Comparison of ENCODE assay signal across 19 cellular contexts in the genomic region with DNA sequence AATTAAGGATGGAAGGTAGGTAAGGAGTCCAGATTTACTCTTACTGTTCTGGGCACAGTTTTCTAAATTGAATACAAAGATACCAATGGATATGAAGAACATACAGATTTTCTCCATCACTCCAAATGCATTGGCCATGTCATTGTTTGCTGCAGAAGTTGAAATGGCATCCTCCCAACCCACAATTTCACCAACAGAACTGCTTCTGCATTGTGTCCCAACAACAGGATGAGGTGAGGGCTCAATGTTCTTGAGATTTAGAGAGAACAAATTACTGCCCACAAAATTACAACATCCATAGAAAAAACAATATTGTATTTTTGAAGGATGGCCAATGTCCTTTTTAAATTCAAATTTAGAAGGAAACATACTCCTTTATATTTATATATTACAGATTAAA.
DNase-seq lines count a peak whose midpoint lies in the region; ATAC-seq and TF ChIP-seq lines count a peak whose summit lies in the region.
"Had no signal": no experiment of that assay in that cellular context is flagged by ENCODE, and none has a peak within 500 bp of the region (broad histone marks: within the 10 kb centered on the region; RNA-seq: fewer than 3 reads in every experiment).

No MANE protein-coding gene starts in this region.

- no peak for ATAC-seq in HG03432 (IDR thresholded peaks at IDR 0.05; ENCODE audit: unreplicated experiment)

- H3K27ac Mint-ChIP-seq in glutamatergic neuron (ENCODE audit: unreplicated experiment), result peak overlapping the region; percentile 12
- H3K27ac Mint-ChIP-seq: B cell had no signal

- no peaks in the 10 kb centered on the region for H3K36me3 Mint-ChIP-seq in glutamatergic neuron (ENCODE audit: unreplicated experiment)

- peaks cover 0 to 13% (median 3%) of the 10 kb centered on the region in 5 donors for H3K4me1 ChIP-seq in subcutaneous abdominal adipose tissue (ENCODE audit: control insufficient read depth in 5 of 5, insufficient read depth in 5 of 5, low read length in 5 of 5)

- peak overlapping the region; percentile 27 for H3K27ac ChIP-seq in subcutaneous abdominal adipose tissue (ENCODE audit: low read depth, low read length)

- no peak overlapping the region for H3K9ac ChIP-seq in subcutaneous abdominal adipose tissue (ENCODE audit: low read length in 5 of 5)

- H3K9me3 Mint-ChIP-seq in glutamatergic neuron (ENCODE audit: unreplicated experiment), result no peaks in the 10 kb centered on the region

- H3K27me3 ChIP-seq in subcutaneous abdominal adipose tissue (ENCODE audit: control insufficient read depth in 5 of 5, insufficient read depth in 4 of 5, low read length in 5 of 5), result no peaks in the 10 kb centered on the region

- H3K36me3 ChIP-seq in subcutaneous abdominal adipose tissue (ENCODE audit: control insufficient read depth in 5 of 5, insufficient read depth in 5 of 5, low read length in 5 of 5), result no peaks in the 10 kb centered on the region

- H3K27me3 Mint-ChIP-seq in glutamatergic neuron (ENCODE audit: unreplicated experiment), result peaks cover 1% of the 10 kb centered on the region

- H3K4me3 Mint-ChIP-seq in glutamatergic neuron (ENCODE audit: unreplicated experiment), result no peak overlapping the region
- H3K4me3 Mint-ChIP-seq: B cell had no signal

- peaks cover 2% of the 10 kb centered on the region for H3K4me1 Mint-ChIP-seq in glutamatergic neuron (ENCODE audit: low read depth, unreplicated experiment)
- H3K4me1 Mint-ChIP-seq: B cell had no signal

- TF ChIP-seq CTCF in glutamatergic neuron (IDR thresholded peaks at IDR 0.05; ENCODE audit: partially characterized antibody, unreplicated experiment), result no peak

- no peaks in the 10 kb centered on the region for H3K9me3 ChIP-seq in subcutaneous abdominal adipose tissue (ENCODE audit: control insufficient read depth in 5 of 5, low read length in 5 of 5)

- DNase-seq in LHCN-M2 (ENCODE audit: low read depth) (peak; percentile 66), amniotic epithelial cell (ENCODE audit: low read depth) (peak; percentile 82), glutamatergic neuron (no peak), T-helper 9 cell (no peak), ecto neural progenitor cell (ENCODE audit: low spot score) (no peak)
- DNase-seq: COR-L47, DMS 273 treated with DMSO at 0.1 percent for 48 hours, DND-41, KG1, NCI-H1092, NCI-H1436 treated with DMSO at 0.1 percent for 48 hours, NCI-H2029, NCI-H526, PC-3, RPMI8226, SHP77 treated with DMSO at 0.1 percent for 48 hours had no signal

- H3K4me3 ChIP-seq in subcutaneous abdominal adipose tissue (ENCODE audit: low read depth in 1 of 5, low read length in 5 of 5), result no peak overlapping the region

Comparison
In these comparisons a context has a peak if more than half of its experiments do, and no peak if none do; other contexts are left out.
1. DNase-seq: peak in LHCN-M2 (single experiment) and amniotic epithelial cell (single experiment); none in glutamatergic neuron (single experiment), T-helper 9 cell (single experiment) and ecto neural progenitor cell (single experiment).